ENCODE assay signal across 1 cellular context in genomic region chr7:46651070-46651469, GRCh38.
A peak's percentile ranks its signal among the peaks of the same experiment; 100 is the strongest.
TF ChIP-seq lines count a peak whose summit lies in the region.

No MANE protein-coding gene starts in this region.

TF ChIP-seq in HCT116, 20 proteins besides CTCF, POLR2A, EP300 and RAD21 (continued from another document):
- TF ChIP-seq ZFX (IDR thresholded peaks at IDR 0.05) (no peak), CBX3 (IDR thresholded peaks at IDR 0.05; ENCODE audit: low read depth) (no peak; the same call in 1 of the 2 replicates), YY1 (IDR thresholded peaks at IDR 0.05; ENCODE audit: extremely low read depth, insufficient replicate concordance, low read depth, low read length) (no peak), ATF3 (IDR thresholded peaks at IDR 0.05) (no peak), REST (IDR thresholded peaks at IDR 0.05; ENCODE audit: low read depth) (no peak), CEBPB (IDR thresholded peaks at IDR 0.05; ENCODE audit: low read depth) (0 out of 2 replicates have a peak, but pooled peaks have one; percentile 24), SIN3A (IDR thresholded peaks at IDR 0.05; ENCODE audit: low read depth) (no peak), SRF (IDR thresholded peaks at IDR 0.05; ENCODE audit: low read depth) (no peak), EZH2phosphoT487 (IDR thresholded peaks at IDR 0.05; ENCODE audit: borderline replicate concordance) (no peak), POLR2AphosphoS5 (IDR thresholded peaks at IDR 0.05; ENCODE audit: low read depth, low read length) (peak; percentile 22; the same call in 1 of the 2 replicates), ZBTB33 (IDR thresholded peaks at IDR 0.05; ENCODE audit: extremely low read depth, insufficient replicate concordance, low read length) (no peak)
TF ChIP-seq in HCT116: peak in this region for 6.
